ENCODE assay signal across 28 cellular contexts in genomic region chrX:10079155-10079711, GRCh38.
A peak's percentile ranks its signal among the peaks of the same experiment; 100 is the strongest.
DNase-seq lines count a peak whose midpoint lies in the region; ATAC-seq, FAIRE-seq and TF ChIP-seq lines count a peak whose summit lies in the region.
"Had no signal": no experiment of that assay in that cellular context is flagged by ENCODE, and none has a peak within 500 bp of the region (broad histone marks: within the 10 kb centered on the region; RNA-seq: fewer than 3 reads in every experiment).

No MANE protein-coding gene starts in this region.

- TF ChIP-seq EP300 in H1 (IDR thresholded peaks at IDR 0.05; ENCODE audit: borderline replicate concordance in 1 of 2, low read depth in 2 of 2, low read length in 2 of 2) (no peak), HepG2 (IDR thresholded peaks at IDR 0.05; ENCODE audit: low read depth in 2 of 2, low read length in 2 of 2) (no peak), HepG2 (CRISPR knock-in tag; IDR thresholded peaks at IDR 0.05; ENCODE audit: borderline replicate concordance) (no peak), stomach (IDR thresholded peaks at IDR 0.05) (no peak)

- H3K23ac ChIP-seq in IMR-90 (ENCODE audit: low read depth, low read length): no peak overlapping the region
- H3K23ac ChIP-seq in H1 (ENCODE audit: insufficient read length): no peak overlapping the region

- H3K9me3 ChIP-seq in IMR-90 (ENCODE audit: control insufficient read depth, insufficient read depth, low read length) (no peaks in the 10 kb centered on the region), H1 (ENCODE audit: insufficient read depth in 2 of 2, low read depth in 1 of 2, low read length in 1 of 2) (no peaks in the 10 kb centered on the region), HepG2 (ENCODE audit: low read length) (no peaks in the 10 kb centered on the region), stomach (no peaks in the 10 kb centered on the region)
- H3K9me3 ChIP-seq: adrenal gland had no signal

- H2AK9ac ChIP-seq in IMR-90 (replicated peaks; ENCODE audit: low read depth, low read length, poor library complexity): no peak overlapping the region

- no peak overlapping the region for H4K5ac ChIP-seq in IMR-90 (ENCODE audit: low read depth, low read length)
- H4K5ac ChIP-seq in H1 (ENCODE audit: insufficient read length, low read depth, low read length): no peak overlapping the region

- H2BK120ac ChIP-seq in IMR-90 (ENCODE audit: low read depth, low read length): no peak overlapping the region
- H2BK120ac ChIP-seq in H1 (replicated peaks; ENCODE audit: low read depth, low read length): no peak overlapping the region

- H2BK15ac ChIP-seq in IMR-90 (ENCODE audit: low read depth, low read length): no peak overlapping the region
- no peak overlapping the region for H2BK15ac ChIP-seq in H1 (ENCODE audit: low read length)

- TF ChIP-seq RAD21 in IMR-90 (IDR thresholded peaks at IDR 0.05; ENCODE audit: low read length) (no peak), H1 (IDR thresholded peaks at IDR 0.05 in 1 of 2, conservative IDR thresholded peaks at IDR 0.05 in 1 of 2; ENCODE audit: low read depth in 2 of 2, low read length in 2 of 2) (no peak), HepG2 (CRISPR knock-in tag; IDR thresholded peaks at IDR 0.05) (no peak)

- H3K4me3 ChIP-seq in IMR-90 (ENCODE audit: insufficient read depth, low read depth, low read length) (no peak overlapping the region), H1 (ENCODE audit: extremely low read depth in 1 of 4, insufficient read depth in 2 of 4, low read depth in 3 of 4, low read length in 4 of 4) (no peak overlapping the region), HepG2 (replicated peaks in 1 of 3; ENCODE audit: insufficient read depth in 1 of 3, low read depth in 2 of 3, low read length in 3 of 3) (no peak overlapping the region; a peak in 1 of 6 replicates), stomach (no peak overlapping the region)
- H3K4me3 ChIP-seq: adrenal gland, coronary artery had no signal

- H3K56ac ChIP-seq in IMR-90 (ENCODE audit: extremely low read depth, insufficient read depth, low read length) (no peak overlapping the region), H1 (replicated peaks; ENCODE audit: insufficient read length, low read depth, low read length) (no peak overlapping the region)

- no peaks in the 10 kb centered on the region for H3K23me2 ChIP-seq in H1 (ENCODE audit: low read depth, low read length)

- no peak overlapping the region for H3K4me2 ChIP-seq in IMR-90 (ENCODE audit: low read depth, low read length)
- H3K4me2 ChIP-seq in H1 (ENCODE audit: insufficient read depth in 1 of 2, low read depth in 2 of 2, low read length in 2 of 2): peak overlapping the region in 1 of 2 experiments; percentile 13; a peak in 1 of 4 replicates
- peak overlapping the region; percentile 18; the same call in 1 of the 2 replicates for H3K4me2 ChIP-seq in HepG2 (ENCODE audit: low read depth, low read length)

- no peaks in the 10 kb centered on the region for H3K27me3 ChIP-seq in IMR-90 (ENCODE audit: control insufficient read depth, insufficient read depth, low read length)
- H3K27me3 ChIP-seq in H1 (replicated peaks in 1 of 4; ENCODE audit: control insufficient read depth in 3 of 4, extremely low read depth in 1 of 4, insufficient read depth in 3 of 4, low read length in 3 of 4): no peaks in the 10 kb centered on the region
- no peaks in the 10 kb centered on the region for H3K27me3 ChIP-seq in HepG2 (ENCODE audit: control insufficient read depth in 1 of 2, insufficient read depth in 2 of 2, low read length in 2 of 2)
- peaks cover 0 to 7% (median 0%) of the 10 kb centered on the region in 3 donors for H3K27me3 ChIP-seq in stomach
- H3K27me3 ChIP-seq: adrenal gland had no signal

- H3K4ac ChIP-seq in IMR-90 (ENCODE audit: low read depth, low read length) (no peak overlapping the region), H1 (replicated peaks; ENCODE audit: insufficient read length, low read depth, low read length) (no peak overlapping the region)

- H4K91ac ChIP-seq in IMR-90 (ENCODE audit: insufficient read depth, low read depth, low read length) (no peak overlapping the region), H1 (replicated peaks; ENCODE audit: insufficient read length, low read length) (no peak overlapping the region)

- H3K27ac ChIP-seq in IMR-90 (ENCODE audit: insufficient read depth, low read length) (no peak overlapping the region; the same call in 1 of the 2 replicates), H1 (ENCODE audit: low read depth, low read length) (no peak overlapping the region), HepG2 (ENCODE audit: extremely low read length, insufficient read depth, low read length) (no peak overlapping the region), stomach (peak overlapping the region in 2 of 5 donors; percentile 20 to 30)
- H3K27ac ChIP-seq: adrenal gland, coronary artery had no signal

- H2BK12ac ChIP-seq in H1 (ENCODE audit: low read depth, low read length): no peak overlapping the region

- H2AK5ac ChIP-seq in IMR-90 (ENCODE audit: low read depth, low read length) (no peak overlapping the region), H1 (ENCODE audit: low read depth, low read length) (no peak overlapping the region)

- ATAC-seq in IMR-90 (ENCODE audit: low read depth): no peak
- ATAC-seq in HepG2: no peak
- ATAC-seq: stimulated activated naive B cell treated with anti-CD40 and anti-IgM and Interleukin-4, amounts not matched to agents 10 μg/mL and 1 μg/mL and 100 μg/mL, for 72 hours had no signal

- peak; percentile 11 for DNase-seq in IMR-90
- DNase-seq in H1 (ENCODE audit: low read depth in 1 of 2, low spot score in 2 of 2): no peak
- peak; percentile 20 for DNase-seq in HepG2 (ENCODE audit: low spot score)
- DNase-seq in stomach: peak; percentile 40
- DNase-seq in glomerular visceral epithelial cell (ENCODE audit: extremely low spot score): no peak
- DNase-seq in RCC 7860 (ENCODE audit: low spot score): no peak
- DNase-seq in GF-D8 (lab: John Stamatoyannopoulos, UW): no peak
- DNase-seq in NCI-H345 treated with DMSO at 0.1 percent for 48 hours (lab: John Stamatoyannopoulos, UW; ENCODE audit: unreplicated experiment): no peak
- DNase-seq: activated CD4-positive, alpha-beta T cell treated with anti-CD3 and anti-CD28 coated beads for 1 hour; adrenal gland; CD4-positive, CD25-positive, alpha-beta regulatory T cell; EL; kidney glomerular epithelial cell; mesendoderm; naive B cell; NCI-H1105 treated with DMSO at 0.1 percent for 48 hours; NCI-H2029 treated with DMSO at 0.1 percent for 48 hours; NCI-H345; NCI-H774; SHP77; stimulated activated CD4-positive, alpha-beta T cell treated with anti-CD3 and anti-CD28 coated beads, Interleukin-12 subunit alpha, Interleukin-12 subunit beta, amount 100 ng/mL, for 4 hours; stimulated activated CD4-positive, alpha-beta T cell treated with anti-CD3 and anti-CD28 coated beads, Interleukin-4, amount 100 ng/mL, for 24 hours; stimulated activated naive B cell treated with anti-CD40 and anti-IgM and Interleukin-4, amounts not matched to agents 10 μg/mL and 1 μg/mL and 100 μg/mL, for 72 hours had no signal

- peaks cover 7% of the 10 kb centered on the region; the same call in 1 of the 2 replicates for H3K9me1 ChIP-seq in IMR-90 (ENCODE audit: insufficient read depth, low read length)

- POLR2A ChIA-PET in IMR-90 (lab: Charles Lee; ENCODE audit: unreplicated experiment) (no interaction called here), H1 (lab: Charles Lee; ENCODE audit: partially characterized antibody) (interaction anchor here (1.1 kb wide), 1 partner anchor 11 kb away, joined by 3 read pairs; no protein-coding TSS in a partner anchor), HepG2 (lab: Yijun Ruan, JAX) (no interaction called here)

- TF ChIP-seq CTCF in IMR-90 (conservative IDR thresholded peaks at IDR 0.05; ENCODE audit: low read depth, low read length): no peak
- TF ChIP-seq CTCF in H1 (IDR thresholded peaks at IDR 0.05; ENCODE audit: control extremely low read depth in 1 of 3, insufficient read depth in 1 of 3, low read depth in 1 of 3, low read length in 3 of 3): no peak
- TF ChIP-seq CTCF in HepG2 (CRISPR knock-in tag; IDR thresholded peaks at IDR 0.05): no peak
- no peak for TF ChIP-seq CTCF in stomach (IDR thresholded peaks at IDR 0.05)

- H3K9ac ChIP-seq in IMR-90 (ENCODE audit: low read depth, low read length): no peak overlapping the region
- H3K9ac ChIP-seq in H1 (replicated peaks in 1 of 4; ENCODE audit: extremely low read depth in 1 of 4, low read depth in 3 of 4, low read length in 3 of 4): no peak overlapping the region
- H3K9ac ChIP-seq in HepG2 (ENCODE audit: insufficient read depth, low read depth, low read length): no peak overlapping the region

- H3K79me1 ChIP-seq in IMR-90 (ENCODE audit: low read depth in 1 of 2, low read length in 2 of 2) (peaks cover 6 to 42% of the 10 kb centered on the region in 2 experiments; a peak in 3 of 4 replicates), H1 (ENCODE audit: low read depth, low read length) (no peaks in the 10 kb centered on the region)

- dilution Hi-C loops in IMR-90 (cut with HindIII; ENCODE audit: low sequenced_read_pairs, unreplicated experiment): no loop called here

- H4K8ac ChIP-seq in IMR-90 (ENCODE audit: low read depth in 2 of 2, low read length in 2 of 2) (no peak overlapping the region), H1 (ENCODE audit: extremely low read depth, insufficient read depth, low read length) (no peak overlapping the region)

- H3K79me2 ChIP-seq in H1 (ENCODE audit: control insufficient read depth in 1 of 2, insufficient read depth in 2 of 2, low read length in 2 of 2): no peaks in the 10 kb centered on the region
- H3K79me2 ChIP-seq in HepG2 (ENCODE audit: insufficient read depth, low read length): no peaks in the 10 kb centered on the region

- H3K18ac ChIP-seq in IMR-90 (ENCODE audit: low read depth, low read length) (no peak overlapping the region), H1 (ENCODE audit: extremely low read depth, low read length) (no peak overlapping the region; the same call in 1 of the 2 replicates)

- WGBS in IMR-90 (ENCODE audit: extremely low coverage in 2 of 2, insufficient read length in 1 of 2), 2 experiments: 74% methylated on average over 5 of the region's 7 CpGs; no CpG with 5 or more reads in 1 of the 2 experiments
- 89% methylated on average over 6 of the region's 7 CpGs; no CpG with 5 or more reads in 1 of the 2 experiments for WGBS in H1 (ENCODE audit: extremely low coverage in 1 of 2, insufficient coverage in 1 of 2, insufficient read length in 1 of 2, insufficient replicate concordance in 2 of 2, low coverage in 1 of 2, low lambda C conversion rate in 2 of 2, missing lambda C conversion rate in 1 of 2), 2 experiments
- 48% methylated on average over 7 of the region's 7 CpGs for WGBS in HepG2 (ENCODE audit: low lambda C conversion rate)
- 37 to 70% (median 56%) methylated on average over 4 to 7 of the region's 7 CpGs for WGBS in stomach, 5 donors

- H2AFZ ChIP-seq in IMR-90 (replicated peaks; ENCODE audit: low read length, poor library complexity): no peak overlapping the region
- no peak overlapping the region for H2AFZ ChIP-seq in H1 (ENCODE audit: low read length)
- H2AFZ ChIP-seq in HepG2 (ENCODE audit: low read length): no peak overlapping the region

- no peak overlapping the region for H2BK20ac ChIP-seq in IMR-90 (ENCODE audit: low read depth, low read length)
- no peak overlapping the region for H2BK20ac ChIP-seq in H1 (ENCODE audit: low read length)

- CTCF ChIA-PET in IMR-90 (lab: Yijun Ruan, JAX): no interaction called here
- CTCF ChIA-PET in H1 (lab: Charles Lee; ENCODE audit: partially characterized antibody): interaction anchor here (0.5 kb wide), 1 partner anchor 34 kb away, joined by 3 read pairs; no protein-coding TSS in a partner anchor
- CTCF ChIA-PET in HepG2 (lab: Yijun Ruan, JAX; ENCODE audit: low intra/inter-chr PET ratio, low total read pairs): no interaction called here

- intact Hi-C loops in IMR-90 (cut with micrococcal nuclease) (no loop called here), HepG2 (cut with micrococcal nuclease; ENCODE audit: unreplicated experiment) (loop anchor here (5.0 kb wide), 1 partner anchor 52 kb away; no protein-coding TSS in a partner anchor), stomach (cut with DNase I; ENCODE audit: low total_unique reads) (no loop called here)

- no peak for TF ChIP-seq POLR2A in IMR-90 (IDR thresholded peaks at IDR 0.05; ENCODE audit: low read depth, low read length)
- TF ChIP-seq POLR2A in H1 (IDR thresholded peaks at IDR 0.05; ENCODE audit: control extremely low read depth in 1 of 2, low read depth in 2 of 2, low read length in 2 of 2): no peak
- TF ChIP-seq POLR2A in HepG2 (IDR thresholded peaks at IDR 0.05; ENCODE audit: insufficient read depth in 1 of 2, low read depth in 2 of 2, low read length in 2 of 2): no peak
- TF ChIP-seq POLR2A in stomach (IDR thresholded peaks at IDR 0.05): no peak

- H3K4me1 ChIP-seq in IMR-90 (ENCODE audit: control insufficient read depth, insufficient read depth, low read length) (peaks cover 5% of the 10 kb centered on the region), H1 (replicated peaks in 1 of 4; ENCODE audit: control insufficient read depth in 3 of 4, insufficient read depth in 4 of 4, low read length in 3 of 4) (peaks cover 0 to 11% (median 0%) of the 10 kb centered on the region in 4 experiments; a peak in 3 of 7 replicates), HepG2 (ENCODE audit: insufficient read depth, low read length) (peaks cover 48% of the 10 kb centered on the region), stomach (peaks cover 0 to 32% (median 15%) of the 10 kb centered on the region in 4 donors)

- FAIRE-seq in H1 (lab: Jason Lieb, UNC) (no peak), HepG2 (lab: Jason Lieb, UNC) (peak; percentile 82), RCC 7860 (lab: Jason Lieb, UNC) (no peak)
- FAIRE-seq: bronchial epithelial cell, D721Med, GM19239, TTC549 had no signal

- peaks cover 20% of the 10 kb centered on the region for H4K20me1 ChIP-seq in IMR-90 (ENCODE audit: insufficient read depth, low read length)
- H4K20me1 ChIP-seq in H1 (replicated peaks in 1 of 2; ENCODE audit: control insufficient read depth in 1 of 2, insufficient read depth in 2 of 2, low read length in 2 of 2): no peaks in the 10 kb centered on the region
- H4K20me1 ChIP-seq in HepG2 (ENCODE audit: insufficient read depth, low read length): no peaks in the 10 kb centered on the region

- H3K14ac ChIP-seq in IMR-90 (replicated peaks; ENCODE audit: low read depth, low read length): no peak overlapping the region
- no peak overlapping the region for H3K14ac ChIP-seq in H1 (ENCODE audit: insufficient read length)

- in situ Hi-C loops in IMR-90 (cut with MboI; ENCODE audit: low sequenced_read_pairs) (no loop called here), HepG2 (cut with HindIII; ENCODE audit: extremely low pct_ligation_motif_present, low pct_unique_long_range_greater_than_20kb) (no loop called here)

- BruUV-seq in IMR-90 (replicated peaks; lab: Mats Ljungman, UMichigan) (no TSS peak), HepG2 (replicated peaks; lab: Mats Ljungman, UMichigan) (no TSS peak)

- H2BK5ac ChIP-seq in IMR-90 (ENCODE audit: low read depth, low read length, poor library complexity, severe bottlenecking): no peak overlapping the region
- H2BK5ac ChIP-seq in H1 (ENCODE audit: low read depth, low read length): no peak overlapping the region

- H3K36me3 ChIP-seq in IMR-90 (ENCODE audit: control insufficient read depth, insufficient read depth, low read length) (peaks cover 6% of the 10 kb centered on the region), H1 (ENCODE audit: control insufficient read depth in 2 of 4, insufficient read depth in 4 of 4, low read length in 3 of 4) (peaks cover 0 to 6% (median 4%) of the 10 kb centered on the region in 4 experiments; a peak in 2 of 8 replicates), HepG2 (replicated peaks in 1 of 2; ENCODE audit: control insufficient read depth in 1 of 2, insufficient read depth in 2 of 2, low read length in 2 of 2) (no peaks in the 10 kb centered on the region), stomach (peaks cover 0 to 11% (median 8%) of the 10 kb centered on the region in 4 donors)
- H3K36me3 ChIP-seq: adrenal gland had no signal

Comparison
In these comparisons a context has a peak if more than half of its experiments do, and no peak if none do; other contexts are left out.
1. DNase-seq: peak in IMR-90 (single experiment), HepG2 (single experiment) and stomach (single experiment); none in H1 (0 of 2), glomerular visceral epithelial cell (single experiment), RCC 7860 (single experiment), GF-D8 (single experiment) and NCI-H345 treated with DMSO at 0.1 percent for 48 hours (single experiment).